Comparison of ENCODE assay signal across 28 cellular contexts in genomic region chr3:37445163-37445562, GRCh38. TPM values are rescaled to one million over a fixed set of nuclear protein-coding genes. Genes with fewer than 3 reads are reported as not detected.
"Had no signal": no experiment of that assay in that cellular context is flagged by ENCODE, and none has a peak within 500 bp of the region (broad histone marks: within the 10 kb centered on the region; RNA-seq: fewer than 3 reads in every experiment).

No MANE protein-coding gene starts in this region.

- DNase-seq: IMR-90; Kasumi-1; MM.1S; NCI-H1092; NCI-H1105 treated with DMSO at 0.1 percent for 48 hours; NCI-H1436; NCI-H187; NCI-H2029; NCI-H2081 treated with DMSO at 0.1 percent for 48 hours; NCI-H2171; NCI-H226; NCI-H446; NCI-H510A; NCI-H524 treated with DMSO at 0.1 percent for 48 hours; NCI-H69; NCI-H774; NK-92 treated with Interleukin-12 subunit alpha and Interleukin-12 subunit beta, amount 100 ng/mL, for 24 hours; PC-9; Peyer's patch; Right ventricle myocardium superior; RPMI8226; SIG-M5; SW 1271 had no signal

- H3K27ac ChIP-seq: KMS-11, PC-9, Peyer's patch, SJSA1, SK-N-MC had no signal

- H3K36me3 ChIP-seq: Peyer's patch, SJSA1 had no signal

- H3K4me1 ChIP-seq: Peyer's patch, SJSA1 had no signal

- H3K27me3 ChIP-seq: Peyer's patch had no signal

- H3K4me2 ChIP-seq: KMS-11, PC-9 had no signal

- FAIRE-seq: HepG2 had no signal

- H2AFZ ChIP-seq: PC-9 had no signal

- ATAC-seq: HepG2 had no signal

- H3K9me3 ChIP-seq: Peyer's patch, SJSA1 had no signal

- H3K4me3 ChIP-seq: PC-9, Peyer's patch, SJSA1, SK-N-MC had no signal

- H3K9ac ChIP-seq: KMS-11 had no signal

RNA-seq across cellular contexts. Expression of gene ITGA9, which starts 6.8 kb away (rescaled TPM):
- total RNA-seq: HT1080, PC-9 had no signal
- polyA plus RNA-seq: IMR-90 had no signal
